ENCODE assay signal across 8 cellular contexts in the genomic region with DNA sequence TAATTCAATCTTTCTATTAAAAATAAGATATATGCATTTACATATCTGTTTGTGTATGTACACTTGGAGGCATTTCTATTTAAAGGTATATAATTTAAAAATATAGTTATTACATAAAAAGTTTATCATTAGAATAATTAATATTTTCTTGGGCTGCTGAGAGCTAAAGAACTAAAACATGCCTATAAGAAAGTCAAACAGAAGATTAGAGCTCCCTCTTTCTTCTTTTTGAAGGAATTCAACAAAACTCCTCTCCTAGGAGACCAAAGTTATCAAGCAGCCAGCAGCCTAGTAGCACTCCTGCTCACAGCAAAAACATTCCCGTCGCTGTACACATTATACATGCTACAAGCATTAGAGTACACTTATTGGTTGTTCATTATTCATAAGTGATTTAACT.
A peak's percentile ranks its signal among the peaks of the same experiment; 100 is the strongest.
DNase-seq lines count a peak whose midpoint lies in the region; ATAC-seq and TF ChIP-seq lines count a peak whose summit lies in the region.

No MANE protein-coding gene starts in this region.

- intact Hi-C loops in Right ventricle myocardium superior (cut with DNase I) (no loop called here), prostate gland (cut with DNase I) (loop anchor here (10.0 kb wide), 1 partner anchor 214 kb away; no protein-coding TSS in a partner anchor)

- no peak overlapping the region for H3K4me3 ChIP-seq in gastroesophageal sphincter
- no peak overlapping the region for H3K4me3 ChIP-seq in prostate gland

- peak; percentile 29 to 54 (median 44) for TF ChIP-seq CTCF in gastroesophageal sphincter (IDR thresholded peaks at IDR 0.05)
- peak in 2 of 4 experiments; percentile 45 to 56 for TF ChIP-seq CTCF in prostate gland (IDR thresholded peaks at IDR 0.05)

- no peaks in the 10 kb centered on the region for H3K9me3 ChIP-seq in gastroesophageal sphincter
- no peaks in the 10 kb centered on the region for H3K9me3 ChIP-seq in prostate gland

- no peak for TF ChIP-seq EP300 in gastroesophageal sphincter (IDR thresholded peaks at IDR 0.05)

- H3K4me1 ChIP-seq in gastroesophageal sphincter (peaks cover 0 to 11% (median 0%) of the 10 kb centered on the region in 3 donors), prostate gland (replicated peaks) (no peaks in the 10 kb centered on the region)

- peak; percentile 28 for DNase-seq in AG08395 (ENCODE audit: low spot score)
- peak; percentile 19 for DNase-seq in HPDE6-E6E7 (ENCODE audit: extremely low spot score)
- DNase-seq in SK-N-DZ (ENCODE audit: low spot score) = peak; percentile 30
- no peak for DNase-seq in Right ventricle myocardium superior
- no peak for DNase-seq in activated CD4-positive, alpha-beta T cell treated with anti-CD3 and anti-CD28 coated beads, Interleukin-2, amount 50 U/mL, for 48 hours
- DNase-seq in prostate gland (ENCODE audit: low spot score) = no peak

- H3K27me3 ChIP-seq in gastroesophageal sphincter = no peaks in the 10 kb centered on the region
- H3K27me3 ChIP-seq in prostate gland (replicated peaks; ENCODE audit: insufficient read depth) = no peaks in the 10 kb centered on the region

- ATAC-seq in gastroesophageal sphincter (no peak), HG02981 (IDR thresholded peaks at IDR 0.05; ENCODE audit: unreplicated experiment) (no peak), Right ventricle myocardium superior (ENCODE audit: poor library complexity) (no peak)

- 15% methylated on average over 2 of the region's 2 CpGs for WGBS in gastroesophageal sphincter (ENCODE audit: low coverage in 1 of 2), 2 donors
- 13% methylated on average over 2 of the region's 2 CpGs for WGBS in prostate gland

- TF ChIP-seq POLR2A in gastroesophageal sphincter (IDR thresholded peaks at IDR 0.05) (no peak), prostate gland (IDR thresholded peaks at IDR 0.05) (no peak)

- H3K36me3 ChIP-seq in gastroesophageal sphincter (no peaks in the 10 kb centered on the region), prostate gland (no peaks in the 10 kb centered on the region)

- H3K27ac ChIP-seq in gastroesophageal sphincter (no peak overlapping the region), prostate gland (no peak overlapping the region)

Comparison
In these comparisons a context has a peak if more than half of its experiments do, and no peak if none do; other contexts are left out.
1. DNase-seq: peak in AG08395 (single experiment), HPDE6-E6E7 (single experiment) and SK-N-DZ (single experiment); none in Right ventricle myocardium superior (single experiment), activated CD4-positive, alpha-beta T cell treated with anti-CD3 and anti-CD28 coated beads, Interleukin-2, amount 50 U/mL, for 48 hours (0 of 2) and prostate gland (single experiment).